Comparison of ENCODE assay signal across 8 cellular contexts in genomic region chr11:65420506-65421203, GRCh38. TPM values are rescaled to one million over a fixed set of nuclear protein-coding genes. Genes with fewer than 3 reads are reported as not detected.
DNase-seq lines count a peak whose midpoint lies in the region; ATAC-seq and TF ChIP-seq lines count a peak whose summit lies in the region.

No MANE protein-coding gene starts in this region.

- H3K27me3 ChIP-seq in heart left ventricle = no peaks in the 10 kb centered on the region
- no peaks in the 10 kb centered on the region for H3K27me3 ChIP-seq in mononuclear cell (ENCODE audit: insufficient read depth, low read length)
- H3K27me3 ChIP-seq in aorta (ENCODE audit: control insufficient read depth in 1 of 2, insufficient read depth in 2 of 2, low read length in 1 of 2) = peaks cover 0 to 1% of the 10 kb centered on the region in 2 donors

- TF ChIP-seq CTCF in heart left ventricle (IDR thresholded peaks at IDR 0.05) = no peak
- no peak for TF ChIP-seq CTCF in brain (conservative IDR thresholded peaks at IDR 0.05)

- H3K4me1 Mint-ChIP-seq in brain = peaks cover 97% of the 10 kb centered on the region

- peaks cover 11 to 62% (median 52%) of the 10 kb centered on the region in 12 donors for H3K4me1 ChIP-seq in heart left ventricle
- peaks cover 63% of the 10 kb centered on the region for H3K4me1 ChIP-seq in mononuclear cell (ENCODE audit: insufficient read depth, low read length)
- H3K4me1 ChIP-seq in aorta (ENCODE audit: control insufficient read depth in 1 of 2, insufficient read depth in 2 of 2, low read length in 2 of 2) = no peaks in the 10 kb centered on the region

- H3K36me3 ChIP-seq in heart left ventricle (peaks cover 4 to 29% (median 13%) of the 10 kb centered on the region in 9 donors), aorta (ENCODE audit: control insufficient read depth in 1 of 2, insufficient read depth in 2 of 2, low read length in 1 of 2) (peaks cover 0 to 1% of the 10 kb centered on the region in 2 donors)

- peak overlapping the region in 10 of 12 donors; percentile 75 to 96 (median 91) for H3K4me3 ChIP-seq in heart left ventricle
- H3K4me3 ChIP-seq in mononuclear cell (ENCODE audit: low read length) = peak overlapping the region; percentile 99
- no peak overlapping the region for H3K4me3 ChIP-seq in aorta (ENCODE audit: low read length in 2 of 2)

- peaks cover 5% of the 10 kb centered on the region for H3K27me3 Mint-ChIP-seq in brain

- peak overlapping the region; percentile 79 to 94 (median 86) for H3K4me3 Mint-ChIP-seq in brain

- peaks cover 0 to 13% (median 3%) of the 10 kb centered on the region in 5 experiments for H3K9me3 Mint-ChIP-seq in brain

- intact Hi-C loops in heart left ventricle (cut with DNase I) (loop anchor here in 4 of 10 donors (2.0 to 5.0 kb wide), 3 partner anchors 56 to 152 kb away; partner anchors contain the start of genes MALAT1 (in 2 of the 4), FAM89B (in 1 of the 4) and ZNRD2 (in 1 of the 4)), left ventricle myocardium superior (cut with micrococcal nuclease) (no loop called here), aorta (cut with DNase I) (loop anchor here in 1 of 2 donors (5.0 kb wide), 1 partner anchor 157 kb away; the partner anchor contains the start of gene EHBP1L1)

- WGBS in heart left ventricle, 4 donors = 41 to 46% (median 42%) methylated on average over 6 of the region's 6 CpGs
- 47 to 51% methylated on average over 6 of the region's 6 CpGs for WGBS in aorta, 2 donors

- no peak for DNase-seq in heart left ventricle
- DNase-seq in left ventricle myocardium superior = no peak
- peak in 1 of 2 donors; percentile 51 for DNase-seq in aorta
- no peak for DNase-seq in T-helper 9 cell
- DNase-seq in GOT3 (lab: John Stamatoyannopoulos, UW) = no peak

- ATAC-seq in heart left ventricle (no peak), left ventricle myocardium superior (no peak), aorta (ENCODE audit: low FRiP score) (no peak), GM21360 (IDR thresholded peaks at IDR 0.05; ENCODE audit: unreplicated experiment) (no peak)

- H3K36me3 Mint-ChIP-seq in brain = peaks cover 20% of the 10 kb centered on the region

- H3K27ac Mint-ChIP-seq in brain = peak overlapping the region; percentile 99

- no peak for TF ChIP-seq POLR2A in heart left ventricle (IDR thresholded peaks at IDR 0.05)

- H3K27ac ChIP-seq in heart left ventricle (peak overlapping the region; percentile 98 to 100 (median 100)), aorta (ENCODE audit: low read depth in 1 of 2, low read length in 2 of 2) (peak overlapping the region; percentile 92 to 99)

- no peaks in the 10 kb centered on the region for H3K9me3 ChIP-seq in heart left ventricle
- H3K9me3 ChIP-seq in mononuclear cell (ENCODE audit: low read depth, low read length) = no peaks in the 10 kb centered on the region
- no peaks in the 10 kb centered on the region for H3K9me3 ChIP-seq in aorta (ENCODE audit: control insufficient read depth, low read length)

RNA-seq across cellular contexts. Expression of gene NEAT1, which starts 1.9 kb away (rescaled TPM):
- total RNA-seq in heart left ventricle (100 to 1,000 TPM in 7 of 9 donors, 10 to 100 TPM in 2; 17.0 to 760 (median 507) TPM), left ventricle myocardium superior (508 TPM), mononuclear cell (198 TPM), aorta (1,000 to 10,000 TPM; 1,566 to 1,734 TPM)
- polyA plus RNA-seq in heart left ventricle (100 to 1,000 TPM; 104 to 532 TPM), brain (ENCODE audit: insufficient read depth, low read depth, low replicate concordance) (3.8 TPM), aorta (1,000 to 10,000 TPM in 1 of 2 donors, 100 to 1,000 TPM in 1; 239 to 1,307 TPM)

RNA-seq across cellular contexts. Expression of gene FRMD8, which starts 34.2 kb away (rescaled TPM):
- total RNA-seq in heart left ventricle (10 to 100 TPM in 7 of 9 donors, 1 to 10 TPM in 2; 6.1 to 24.1 (median 11.3) TPM), left ventricle myocardium superior (9.7 TPM), mononuclear cell (23.1 TPM), aorta (10 to 100 TPM; 27.8 to 39.5 TPM)
- polyA plus RNA-seq in heart left ventricle (10 to 100 TPM in 1 of 2 donors, 1 to 10 TPM in 1; 8.0 to 16.3 TPM), brain (ENCODE audit: insufficient read depth, low read depth, low replicate concordance) (20.3 TPM), aorta (10 to 100 TPM; 16.8 to 19.2 TPM)

RNA-seq across cellular contexts. Expression of gene SLC25A45, which starts 38.2 kb away (rescaled TPM):
- total RNA-seq in heart left ventricle (10 to 100 TPM in 1 of 9 donors, 1 to 10 TPM in 8; 3.8 to 11.6 (median 6.6) TPM), left ventricle myocardium superior (4.6 TPM), mononuclear cell (12.6 TPM), aorta (10 to 100 TPM in 1 of 2 donors, 1 to 10 TPM in 1; 9.1 to 16.0 TPM)
- polyA plus RNA-seq in heart left ventricle (1 to 10 TPM; 3.8 to 6.6 TPM), brain (ENCODE audit: insufficient read depth, low read depth, low replicate concordance) (4.0 TPM), aorta (10 to 100 TPM in 1 of 2 donors, 1 to 10 TPM in 1; 5.6 to 10.7 TPM)

Comparison
In these comparisons a context has a peak if more than half of its experiments do, and no peak if none do; other contexts are left out.
1. H3K4me3 ChIP-seq: peak in heart left ventricle (10 of 12) and mononuclear cell (single experiment); none in aorta (0 of 2).